ENCODE assay signal across 15 cellular contexts in the genomic region with DNA sequence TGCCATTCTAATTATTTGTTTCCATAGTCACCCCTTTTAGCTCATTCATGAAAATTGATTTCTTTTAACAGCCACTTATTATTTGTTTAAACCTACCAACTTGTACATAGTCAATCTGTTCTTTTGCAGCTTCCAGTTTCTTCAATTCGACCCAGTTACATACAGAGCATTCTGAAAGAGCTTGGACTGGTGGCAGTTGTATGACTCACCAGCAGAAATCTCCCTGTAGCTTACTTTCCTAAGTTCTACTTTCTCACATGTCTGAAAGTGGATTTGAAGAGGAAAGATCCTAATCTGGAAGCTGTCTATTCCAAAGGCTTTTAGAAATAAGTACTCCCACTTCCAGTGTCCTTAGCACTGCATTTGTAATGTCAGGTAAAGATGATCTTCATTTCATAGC.
DNase-seq lines count a peak whose midpoint lies in the region; ATAC-seq and TF ChIP-seq lines count a peak whose summit lies in the region.
"Had no signal": no experiment of that assay in that cellular context is flagged by ENCODE, and none has a peak within 500 bp of the region (broad histone marks: within the 10 kb centered on the region; RNA-seq: fewer than 3 reads in every experiment).

No MANE protein-coding gene starts in this region.

- H3K27me3 ChIP-seq in cardiac muscle cell, result no peaks in the 10 kb centered on the region
- no peaks in the 10 kb centered on the region for H3K27me3 ChIP-seq in thoracic aorta (replicated peaks; ENCODE audit: insufficient read depth)
- H3K27me3 ChIP-seq: pancreas, upper lobe of left lung had no signal

- ATAC-seq in thoracic aorta (ENCODE audit: insufficient number of reproducible peaks, low FRiP score, low read depth) (no peak), HG03432 (IDR thresholded peaks at IDR 0.05; ENCODE audit: unreplicated experiment) (no peak), GM21576 (IDR thresholded peaks at IDR 0.05; ENCODE audit: unreplicated experiment) (no peak)
- ATAC-seq: A549, Panc1, pancreas had no signal

- H3K36me3 ChIP-seq in cardiac muscle cell (no peaks in the 10 kb centered on the region), thoracic aorta (no peaks in the 10 kb centered on the region)
- H3K36me3 ChIP-seq: pancreas, upper lobe of left lung had no signal

- H3K4me1 ChIP-seq in cardiac muscle cell (ENCODE audit: low read depth), result peaks cover 7% of the 10 kb centered on the region
- H3K4me1 ChIP-seq in thoracic aorta (ENCODE audit: control insufficient read depth in 1 of 2, low read depth in 2 of 2), result peaks cover 0 to 6% of the 10 kb centered on the region in 2 donors
- H3K4me1 ChIP-seq: A549, pancreas, upper lobe of left lung had no signal

- H3K9me3 ChIP-seq in cardiac muscle cell (ENCODE audit: low read depth), result no peaks in the 10 kb centered on the region
- peaks cover 3% of the 10 kb centered on the region for H3K9me3 ChIP-seq in thoracic aorta
- H3K9me3 ChIP-seq: A549, pancreas had no signal

- H3K27ac ChIP-seq in cardiac muscle cell, result peak overlapping the region; percentile 43
- peak overlapping the region in 1 of 2 donors; percentile 25 for H3K27ac ChIP-seq in thoracic aorta
- H3K27ac ChIP-seq: A549, pancreas, skin epidermis, upper lobe of left lung had no signal

- no peak for TF ChIP-seq CTCF in cardiac muscle cell (IDR thresholded peaks at IDR 0.05; ENCODE audit: low read depth, low read length)
- no peak for TF ChIP-seq CTCF in foreskin fibroblast (IDR thresholded peaks at IDR 0.05; ENCODE audit: low read depth, low read length)
- TF ChIP-seq CTCF in thoracic aorta (IDR thresholded peaks at IDR 0.05), result no peak

- H3K4me3 ChIP-seq in cardiac muscle cell (peak overlapping the region; percentile 2), foreskin fibroblast (ENCODE audit: low read depth in 1 of 2, low read length in 2 of 2) (no peak overlapping the region), thoracic aorta (peak overlapping the region; percentile 5)
- H3K4me3 ChIP-seq: A549, pancreas, skin epidermis, upper lobe of left lung had no signal

- peak in 1 of 2 donors; percentile 59 for DNase-seq in cardiac muscle cell (ENCODE audit: low read depth in 1 of 2, low spot score in 1 of 2)
- no peak for DNase-seq in cardiac septum (ENCODE audit: low spot score)
- DNase-seq in astrocyte of the hippocampus (ENCODE audit: low read depth, low spot score), result peak; percentile 50
- peak; percentile 42 to 59 for DNase-seq in foreskin fibroblast
- DNase-seq in thoracic aorta (ENCODE audit: low spot score), result no peak
- no peak for DNase-seq in NCI-H82 treated with DMSO at 0.1 percent for 48 hours (lab: John Stamatoyannopoulos, UW; ENCODE audit: unreplicated experiment)
- DNase-seq: activated gamma-delta T cell, endodermal cell, pancreas, upper lobe of left lung had no signal

- intact Hi-C loops in cardiac septum (cut with DNase I), result no loop called here

Comparison
In these comparisons a context has a peak if more than half of its experiments do, and no peak if none do; other contexts are left out.
1. DNase-seq: peak in astrocyte of the hippocampus (single experiment) and foreskin fibroblast (2 of 2); none in cardiac septum (single experiment), thoracic aorta (single experiment) and NCI-H82 treated with DMSO at 0.1 percent for 48 hours (single experiment).
2. H3K4me3 ChIP-seq: peak in cardiac muscle cell (single experiment) and thoracic aorta (single experiment); none in foreskin fibroblast (0 of 2).